21 cellular contexts compared by ENCODE assay signal in genomic region chr4:38989487-38989886, GRCh38. TPM values are rescaled to one million over a fixed set of nuclear protein-coding genes. Genes with fewer than 3 reads are reported as not detected.
DNase-seq lines count a peak whose midpoint lies in the region; ATAC-seq lines count a peak whose summit lies in the region.
"Had no signal": no experiment of that assay in that cellular context is flagged by ENCODE, and none has a peak within 500 bp of the region (broad histone marks: within the 10 kb centered on the region; RNA-seq: fewer than 3 reads in every experiment).

No MANE protein-coding gene starts in this region.

- H3K4me3 Mint-ChIP-seq in activated T-helper 17 cell treated with anti-CD3 and anti-CD28 coated beads, Interleukin-2, amount 50 U/mL, for 72 hours, result no peak overlapping the region

- no peaks in the 10 kb centered on the region for H3K27me3 Mint-ChIP-seq in activated T-helper 17 cell treated with anti-CD3 and anti-CD28 coated beads, Interleukin-2, amount 50 U/mL, for 72 hours

- no peak overlapping the region for H3K27ac ChIP-seq in aorta (ENCODE audit: low read depth in 1 of 2, low read length in 2 of 2)
- H3K27ac ChIP-seq: adrenal gland, gastroesophageal sphincter had no signal

- no peaks in the 10 kb centered on the region for H3K9me3 Mint-ChIP-seq in activated T-helper 17 cell treated with anti-CD3 and anti-CD28 coated beads, Interleukin-2, amount 50 U/mL, for 72 hours

- peaks cover 0 to 2% of the 10 kb centered on the region in 2 donors for H3K4me1 ChIP-seq in aorta (ENCODE audit: control insufficient read depth in 1 of 2, insufficient read depth in 2 of 2, low read length in 2 of 2)
- H3K4me1 ChIP-seq: adrenal gland, gastroesophageal sphincter had no signal

- DNase-seq in AG20443 (ENCODE audit: low spot score), result peak; percentile 48
- DNase-seq in HPDE6-E6E7 (ENCODE audit: extremely low spot score), result peak; percentile 10
- peak; percentile 50 for DNase-seq in kidney tubule cell (ENCODE audit: low spot score)
- no peak for DNase-seq in DMS 273 (lab: John Stamatoyannopoulos, UW; ENCODE audit: unreplicated experiment)
- DNase-seq in NCI-H1694 (lab: John Stamatoyannopoulos, UW), result no peak
- DNase-seq in aorta, result no peak
- DNase-seq in NCI-H2081 (lab: John Stamatoyannopoulos, UW), result no peak
- DNase-seq: activated CD4-positive, alpha-beta T cell treated with anti-CD3 and anti-CD28 coated beads for 48 hours; activated gamma-delta T cell; caudate nucleus; DND-41; Kasumi-1; left cardiac atrium; NCI-H524 treated with DMSO at 0.1 percent for 48 hours; posterior cingulate gyrus; stimulated activated naive CD4-positive, alpha-beta T cell treated with Interleukin-2 at 50 U/mL for 16 hours had no signal

- peak overlapping the region; percentile 74 for H3K27ac Mint-ChIP-seq in activated T-helper 17 cell treated with anti-CD3 and anti-CD28 coated beads, Interleukin-2, amount 50 U/mL, for 72 hours

- intact Hi-C loops in aorta (cut with DNase I), result no loop called here

- no peaks in the 10 kb centered on the region for H3K27me3 ChIP-seq in aorta (ENCODE audit: control insufficient read depth in 1 of 2, insufficient read depth in 2 of 2, low read length in 1 of 2)
- H3K27me3 ChIP-seq: adrenal gland, gastroesophageal sphincter had no signal

- no peak for ATAC-seq in activated T-helper 17 cell treated with anti-CD3 and anti-CD28 coated beads, Interleukin-2, amount 50 U/mL, for 72 hours (replicated peaks)
- no peak for ATAC-seq in aorta (ENCODE audit: low FRiP score)
- ATAC-seq: gastroesophageal sphincter, left cardiac atrium, sciatic nerve had no signal

- 92 to 93% methylated on average over 6 of the region's 6 CpGs for WGBS in aorta, 2 donors

- peaks cover 81% of the 10 kb centered on the region for H3K36me3 Mint-ChIP-seq in activated T-helper 17 cell treated with anti-CD3 and anti-CD28 coated beads, Interleukin-2, amount 50 U/mL, for 72 hours (ENCODE audit: low read depth)

- H3K4me1 Mint-ChIP-seq in activated T-helper 17 cell treated with anti-CD3 and anti-CD28 coated beads, Interleukin-2, amount 50 U/mL, for 72 hours, result peaks cover 39% of the 10 kb centered on the region

- H3K9me3 ChIP-seq in aorta (ENCODE audit: control insufficient read depth, low read length), result no peaks in the 10 kb centered on the region
- H3K9me3 ChIP-seq: adrenal gland, gastroesophageal sphincter had no signal

- no peak overlapping the region for H3K4me3 ChIP-seq in aorta (ENCODE audit: low read length in 2 of 2)
- H3K4me3 ChIP-seq: adrenal gland, gastroesophageal sphincter had no signal

- no peaks in the 10 kb centered on the region for H3K36me3 ChIP-seq in aorta (ENCODE audit: control insufficient read depth in 1 of 2, insufficient read depth in 2 of 2, low read length in 1 of 2)
- H3K36me3 ChIP-seq: adrenal gland, gastroesophageal sphincter had no signal

RNA-seq across cellular contexts. Expression of gene TMEM156, which starts 42.7 kb away (rescaled TPM):
- total RNA-seq in activated T-helper 17 cell treated with anti-CD3 and anti-CD28 coated beads, Interleukin-2, amount 50 U/mL, for 72 hours, result 10 to 100 TPM; 25.7 to 37.9 TPM
- total RNA-seq in aorta, result under 1 TPM; 0.30 to 0.52 TPM
- polyA plus RNA-seq in aorta, result under 1 TPM; 0.05 to 0.25 TPM
- total RNA-seq: gastroesophageal sphincter had no signal
- polyA plus RNA-seq: neural cell had no signal

Comparison
In these comparisons a context has a peak if more than half of its experiments do, and no peak if none do; other contexts are left out.
1. DNase-seq: peak in AG20443 (single experiment), HPDE6-E6E7 (single experiment) and kidney tubule cell (single experiment); none in DMS 273 (single experiment), NCI-H1694 (single experiment), aorta (0 of 2) and NCI-H2081 (0 of 2).
2. RNA of gene TMEM156, which starts 42.7 kb away (total RNA-seq): 25.7 to 37.9 TPM in activated T-helper 17 cell treated with anti-CD3 and anti-CD28 coated beads, Interleukin-2, amount 50 U/mL, for 72 hours; 0.30 to 0.52 TPM in aorta; every median in the first group is over 10 times any median in the second.